In the genomic region with DNA sequence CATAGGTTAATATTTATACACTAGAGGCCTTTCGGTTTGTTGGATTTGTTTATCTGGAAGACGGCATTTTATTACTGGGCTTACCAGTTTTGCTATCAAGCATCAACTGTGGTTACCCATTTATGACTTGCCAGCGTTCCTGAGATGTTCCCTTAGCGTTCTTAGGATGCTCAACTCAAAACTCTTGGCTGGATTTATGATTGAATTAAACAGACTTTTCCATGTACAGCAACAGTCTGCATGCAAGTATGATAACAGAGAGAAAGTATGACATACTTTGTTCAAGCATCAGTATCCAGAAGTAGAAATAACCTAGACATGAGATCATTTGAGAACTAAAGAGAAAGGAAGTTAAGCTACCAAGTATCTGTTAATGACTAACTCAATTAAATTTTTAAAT, we compare ENCODE assay signal across 14 cellular contexts. TPM values are rescaled to one million over a fixed set of nuclear protein-coding genes. Genes with fewer than 3 reads are reported as not detected.
DNase-seq lines count a peak whose midpoint lies in the region; ATAC-seq, FAIRE-seq and TF ChIP-seq lines count a peak whose summit lies in the region.
"Had no signal": no experiment of that assay in that cellular context is flagged by ENCODE, and none has a peak within 500 bp of the region (broad histone marks: within the 10 kb centered on the region; RNA-seq: fewer than 3 reads in every experiment).

No MANE protein-coding gene starts in this region.

- H3K9me3 ChIP-seq in mucosa of descending colon, result peaks cover 8% of the 10 kb centered on the region

- peak overlapping the region; percentile 74 for H3K4me3 Mint-ChIP-seq in HFFc6
- H3K4me3 Mint-ChIP-seq: memory B cell had no signal

- DNase-seq in A172 (ENCODE audit: low spot score), result peak; percentile 53
- DNase-seq in HFFc6, result peak; percentile 99
- no peak for DNase-seq in mucosa of descending colon
- DNase-seq in left lobe of liver (ENCODE audit: low spot score), result no peak
- DNase-seq in pons (ENCODE audit: low spot score), result no peak
- DNase-seq in DMS153 treated with DMSO at 0.1 percent for 48 hours (lab: John Stamatoyannopoulos, UW; ENCODE audit: unreplicated experiment), result no peak
- DNase-seq: anterior cingulate cortex; RPMI8226; stimulated activated CD8-positive, alpha-beta memory T cell treated with anti-CD3 and anti-CD28 coated beads, Interleukin-4, amount 100 ng/mL, for 48 hours had no signal

- peaks cover 50% of the 10 kb centered on the region for H3K36me3 Mint-ChIP-seq in HFFc6 (ENCODE audit: low read depth)

- H3K9me3 Mint-ChIP-seq in HFFc6, result peaks cover 30% of the 10 kb centered on the region

- peak overlapping the region; percentile 87 for H3K27ac Mint-ChIP-seq in HFFc6
- H3K27ac Mint-ChIP-seq: memory B cell had no signal

- no peak for TF ChIP-seq CTCF in HFFc6 (IDR thresholded peaks at IDR 0.05)
- TF ChIP-seq CTCF in mucosa of descending colon (IDR thresholded peaks at IDR 0.05), result no peak

- peak; percentile 49 for ATAC-seq in mucosa of descending colon
- no peak for ATAC-seq in left lobe of liver
- ATAC-seq in HG02885 (IDR thresholded peaks at IDR 0.05; ENCODE audit: poor library complexity, unreplicated experiment), result no peak

- FAIRE-seq in endometrium (lab: Jason Lieb, UNC), result peak; percentile 48
- FAIRE-seq: H1 had no signal

- peaks cover 94% of the 10 kb centered on the region for H3K4me1 Mint-ChIP-seq in HFFc6 (ENCODE audit: low read depth)
- H3K4me1 Mint-ChIP-seq: memory B cell had no signal

- H3K4me1 ChIP-seq in mucosa of descending colon (ENCODE audit: low read depth), result peaks cover 14% of the 10 kb centered on the region

- H3K4me3 ChIP-seq in mucosa of descending colon, result no peak overlapping the region
- H3K4me3 ChIP-seq: BLaER1 had no signal

- peaks cover 6% of the 10 kb centered on the region for H3K27me3 Mint-ChIP-seq in HFFc6 (ENCODE audit: insufficient read depth)

- no peaks in the 10 kb centered on the region for H3K36me3 ChIP-seq in mucosa of descending colon (ENCODE audit: low read depth)

- intact Hi-C loops in mucosa of descending colon (cut with DNase I, micrococcal nuclease), result no loop called here

RNA-seq across cellular contexts. Expression of gene RNF113B, which starts 29.9 kb away (rescaled TPM):
- total RNA-seq in A172 (2014; rRNA removed; shearing (Covaris generic)), result not detected in 2 replicates
- not detected for total RNA-seq in HFFc6 (2021; fragmentation: NEBNext Ultra II Directional; extraction: Animal tissue kit (Norgen Biotek cat#: 25700))
- total RNA-seq in mucosa of descending colon (not detected), left lobe of liver (not detected)
- total RNA-seq: H1 had no signal

Comparison
In these comparisons a context has a peak if more than half of its experiments do, and no peak if none do; other contexts are left out.
1. DNase-seq: peak in A172 (single experiment) and HFFc6 (single experiment); none in mucosa of descending colon (0 of 3), left lobe of liver (single experiment), pons (single experiment) and DMS153 treated with DMSO at 0.1 percent for 48 hours (single experiment).